ENCODE assay signal across 1 cellular context in genomic region chr18:68714356-68714706, GRCh38.
TF ChIP-seq lines count a peak whose summit lies in the region.

No MANE protein-coding gene starts in this region.

TF ChIP-seq in HepG2, 621 proteins besides CTCF, POLR2A, EP300 and RAD21 (continued from another document):
- 0 out of 2 replicates have a peak, but pooled peaks have one; percentile 1 for TF ChIP-seq PRDM10 (CRISPR knock-in tag; IDR thresholded peaks at IDR 0.05; ENCODE audit: low read depth)
- no peak for TF ChIP-seq ZNF121 (CRISPR knock-in tag; IDR thresholded peaks at IDR 0.05)
- no peak for TF ChIP-seq ZNF354B (CRISPR knock-in tag; IDR thresholded peaks at IDR 0.05)
- TF ChIP-seq LBX2 (CRISPR knock-in tag; IDR thresholded peaks at IDR 0.05; ENCODE audit: borderline replicate concordance) = 0 out of 2 replicates have a peak, but pooled peaks have one; percentile 7
- no peak for TF ChIP-seq NPAS2 (CRISPR knock-in tag; IDR thresholded peaks at IDR 0.05; ENCODE audit: borderline replicate concordance)
- TF ChIP-seq MAZ (IDR thresholded peaks at IDR 0.05; ENCODE audit: borderline replicate concordance, low read depth, low read length) = no peak
- TF ChIP-seq MAZ (CRISPR knock-in tag; IDR thresholded peaks at IDR 0.05; ENCODE audit: low read depth) = no peak
- TF ChIP-seq ZNF224 (CRISPR knock-in tag; IDR thresholded peaks at IDR 0.05) = peak; percentile 33; the same call in 1 of the 2 replicates
- TF ChIP-seq HES4 (CRISPR knock-in tag; IDR thresholded peaks at IDR 0.05; ENCODE audit: borderline replicate concordance) = peak; percentile 11; the same call in 1 of the 2 replicates
- TF ChIP-seq SP140L (CRISPR knock-in tag; IDR thresholded peaks at IDR 0.05; ENCODE audit: borderline replicate concordance) = no peak
